ENCODE assay signal across 21 cellular contexts in the genomic region with DNA sequence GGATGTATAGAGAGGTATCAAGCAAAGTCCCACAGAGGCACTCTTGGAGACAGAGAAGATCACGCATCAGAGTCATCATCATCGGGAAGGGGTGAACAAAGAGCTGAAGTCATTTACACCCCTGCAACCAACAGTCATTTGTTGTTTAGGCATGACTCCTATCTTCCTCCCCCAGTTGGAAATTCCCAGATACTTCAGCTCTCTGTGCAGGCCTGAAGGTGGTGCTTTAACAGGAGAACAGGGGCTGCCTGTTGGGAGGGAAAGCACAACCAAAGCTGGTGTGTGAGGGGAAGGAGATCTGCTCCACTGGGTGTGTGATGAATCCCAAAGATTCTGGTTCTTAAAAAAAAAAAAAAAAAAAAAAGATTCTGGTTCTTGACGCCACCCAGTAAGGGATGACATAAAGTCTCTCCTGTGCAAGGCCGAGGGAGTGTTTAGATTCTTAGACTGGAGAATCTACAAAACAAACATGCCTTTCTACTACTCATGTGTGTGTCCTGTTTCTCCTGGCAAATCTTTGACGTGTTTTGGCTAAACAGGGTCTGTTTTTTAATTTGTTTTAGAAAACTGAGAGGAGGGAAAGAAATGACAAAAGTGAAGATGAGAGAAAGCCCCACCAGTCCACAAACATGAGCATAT.
"Had no signal": no experiment of that assay in that cellular context is flagged by ENCODE, and none has a peak within 500 bp of the region (broad histone marks: within the 10 kb centered on the region; RNA-seq: fewer than 3 reads in every experiment).

No MANE protein-coding gene starts in this region.

- ATAC-seq: activated CD8-positive, alpha-beta memory T cell treated with anti-CD3 and anti-CD28 coated beads, Interleukin-2, amount 10 ng/mL, durations not matched to agents 7 days and 5 days; left lung; psoas muscle; right lobe of liver; stimulated activated effector memory CD8-positive, alpha-beta T cell treated with anti-CD3 and anti-CD28 coated beads, Interleukin-12 subunit alpha, Interleukin-12 subunit beta, amount 100 ng/mL, for 72 hours had no signal

- H3K27me3 Mint-ChIP-seq: activated CD4-positive, alpha-beta memory T cell treated with anti-CD3 and anti-CD28 coated beads, Interleukin-2, amount 10 ng/mL, durations not matched to agents 7 days and 5 days had no signal

- H3K36me3 Mint-ChIP-seq: activated CD8-positive, alpha-beta memory T cell treated with anti-CD3 and anti-CD28 coated beads, Interleukin-2, amount 10 ng/mL, durations not matched to agents 7 days and 5 days; stimulated activated effector memory CD8-positive, alpha-beta T cell treated with anti-CD3 and anti-CD28 coated beads, Interleukin-12 subunit alpha, Interleukin-12 subunit beta, amount 100 ng/mL, for 72 hours had no signal

- H3K9me3 ChIP-seq: left lung, psoas muscle, right lobe of liver, stomach, vagina had no signal

- H3K4me1 ChIP-seq: psoas muscle, right lobe of liver had no signal

- H3K27me3 ChIP-seq: cardiac muscle cell, left lung, right lobe of liver, stomach, vagina had no signal

- H3K4me3 ChIP-seq: cardiac muscle cell, left lung, psoas muscle, right lobe of liver, stomach, vagina had no signal

- H3K4me3 Mint-ChIP-seq: activated B cell treated with CpG ODN at 0.5 μM for 24 hours; activated CD4-positive, alpha-beta memory T cell treated with anti-CD3 and anti-CD28 coated beads, Interleukin-2, amount 10 ng/mL, durations not matched to agents 7 days and 5 days; activated CD8-positive, alpha-beta memory T cell treated with anti-CD3 and anti-CD28 coated beads, Interleukin-2, amount 10 ng/mL, durations not matched to agents 7 days and 5 days; neural crest cell; stimulated activated effector memory CD8-positive, alpha-beta T cell treated with anti-CD3 and anti-CD28 coated beads, Interleukin-12 subunit alpha, Interleukin-12 subunit beta, amount 100 ng/mL, for 72 hours had no signal

- H3K27ac ChIP-seq: cardiac muscle cell, left lung, psoas muscle, right lobe of liver, stomach, vagina had no signal

- H3K36me3 ChIP-seq: cardiac muscle cell, left lung, right lobe of liver, stomach, vagina had no signal

- DNase-seq: activated B cell treated with CpG ODN at 0.5 μM for 24 hours; activated CD4-positive, alpha-beta memory T cell treated with anti-CD3 and anti-CD28 coated beads, Interleukin-2, amount 10 ng/mL, durations not matched to agents 7 days and 5 days; activated CD4-positive, alpha-beta T cell treated with anti-CD3 and anti-CD28 coated beads for 4 hours; activated CD8-positive, alpha-beta memory T cell treated with anti-CD3 and anti-CD28 coated beads, Interleukin-2, amount 10 ng/mL, durations not matched to agents 7 days and 5 days; activated effector memory CD4-positive, alpha-beta T cell treated with anti-CD3 and anti-CD28 coated beads, Interleukin-2, amount 50 U/mL, for 16 hours; activated naive CD4-positive, alpha-beta T cell treated with anti-CD3 and anti-CD28 coated beads, Interleukin-2, amount 50 U/mL, for 16 hours; dermis blood vessel endothelial cell; effector memory CD4-positive, alpha-beta T cell; foreskin fibroblast; hypothalamus; left lung; psoas muscle; right lobe of liver; stimulated activated CD4-positive, alpha-beta T cell treated with anti-CD3 and anti-CD28 coated beads, Interleukin-4, amount 100 ng/mL, for 24 hours; stomach; T-helper 2 cell; trophoblast cell had no signal

- H3K27ac Mint-ChIP-seq: activated B cell treated with CpG ODN at 0.5 μM for 24 hours; activated CD4-positive, alpha-beta memory T cell treated with anti-CD3 and anti-CD28 coated beads, Interleukin-2, amount 10 ng/mL, durations not matched to agents 7 days and 5 days; activated CD8-positive, alpha-beta memory T cell treated with anti-CD3 and anti-CD28 coated beads, Interleukin-2, amount 10 ng/mL, durations not matched to agents 7 days and 5 days; stimulated activated effector memory CD8-positive, alpha-beta T cell treated with anti-CD3 and anti-CD28 coated beads, Interleukin-12 subunit alpha, Interleukin-12 subunit beta, amount 100 ng/mL, for 72 hours had no signal

- H3K4me1 Mint-ChIP-seq: activated B cell treated with CpG ODN at 0.5 μM for 24 hours; activated CD8-positive, alpha-beta memory T cell treated with anti-CD3 and anti-CD28 coated beads, Interleukin-2, amount 10 ng/mL, durations not matched to agents 7 days and 5 days; stimulated activated effector memory CD8-positive, alpha-beta T cell treated with anti-CD3 and anti-CD28 coated beads, Interleukin-12 subunit alpha, Interleukin-12 subunit beta, amount 100 ng/mL, for 72 hours had no signal
